In genomic region chr5:127011151-127011550, GRCh38 we compare ENCODE assay signal across 1 cellular context.
TF ChIP-seq lines count a peak whose summit lies in the region.

No MANE protein-coding gene starts in this region.

TF ChIP-seq in SK-N-SH, 30 proteins besides CTCF, POLR2A, EP300 and RAD21 (continued from another document):
- TF ChIP-seq TAF1 (IDR thresholded peaks at IDR 0.05; ENCODE audit: borderline replicate concordance, low read depth, low read length) = no peak
- no peak for TF ChIP-seq SMC3 (IDR thresholded peaks at IDR 0.05; ENCODE audit: low read depth, low read length)
- peak; percentile 77 for TF ChIP-seq FOSL2 (IDR thresholded peaks at IDR 0.05; ENCODE audit: borderline replicate concordance, low read depth)
- TF ChIP-seq TEAD4 (IDR thresholded peaks at IDR 0.05; ENCODE audit: borderline replicate concordance, insufficient read depth) = peak; percentile 64; the same call in 1 of the 2 replicates
- peak; percentile 92 for TF ChIP-seq NFIC (IDR thresholded peaks at IDR 0.05; ENCODE audit: borderline replicate concordance)
- peak; percentile 80 for TF ChIP-seq TCF12 (IDR thresholded peaks at IDR 0.05)
- no peak for TF ChIP-seq MEF2A (IDR thresholded peaks at IDR 0.05; ENCODE audit: borderline replicate concordance, low read depth)
- peak; percentile 95 for TF ChIP-seq MAX (IDR thresholded peaks at IDR 0.05; ENCODE audit: low read depth)
